22 cellular contexts compared by ENCODE assay signal in the genomic region with DNA sequence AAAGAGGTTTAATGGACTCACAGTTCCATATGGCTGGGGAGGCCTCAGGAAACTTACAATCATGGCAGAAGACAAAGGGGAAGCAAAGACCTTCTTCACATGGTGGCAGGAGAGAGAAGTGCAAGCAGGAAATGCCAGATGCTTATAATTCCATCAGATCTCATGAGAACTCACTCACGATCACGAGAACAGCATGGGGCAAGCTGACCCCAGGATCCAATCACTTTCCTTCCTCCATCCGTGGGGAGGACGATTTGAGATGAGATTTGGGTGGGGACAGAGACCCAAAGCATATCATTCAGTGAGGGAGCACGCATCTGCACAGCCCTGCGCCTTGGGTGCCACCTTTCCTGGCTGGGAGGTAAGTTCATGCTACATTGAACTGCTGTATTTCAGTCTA.
DNase-seq lines count a peak whose midpoint lies in the region; ATAC-seq, FAIRE-seq and TF ChIP-seq lines count a peak whose summit lies in the region.
"Had no signal": no experiment of that assay in that cellular context is flagged by ENCODE, and none has a peak within 500 bp of the region (broad histone marks: within the 10 kb centered on the region; RNA-seq: fewer than 3 reads in every experiment).

No MANE protein-coding gene starts in this region.

- H3K4me3 ChIP-seq in H1 (ENCODE audit: extremely low read depth in 1 of 4, insufficient read depth in 2 of 4, low read depth in 3 of 4, low read length in 4 of 4) (no peak overlapping the region), retinal pigment epithelial cell (ENCODE audit: low read length) (no peak overlapping the region)
- H3K4me3 ChIP-seq: A549, GM23248, K562 had no signal

- no peak overlapping the region for H2BK120ac ChIP-seq in H1 (replicated peaks; ENCODE audit: low read depth, low read length)

- H3K4ac ChIP-seq in H1 (replicated peaks; ENCODE audit: insufficient read length, low read depth, low read length): no peak overlapping the region

- H3K36me3 Mint-ChIP-seq in activated naive CD4-positive, alpha-beta T cell treated with anti-CD3 and anti-CD28 coated beads for 36 hours (ENCODE audit: low read depth): no peaks in the 10 kb centered on the region

- no peak overlapping the region; the same call in 1 of the 2 replicates for H3K18ac ChIP-seq in H1 (ENCODE audit: extremely low read depth, low read length)

- H3K27ac Mint-ChIP-seq in activated naive CD4-positive, alpha-beta T cell treated with anti-CD3 and anti-CD28 coated beads for 36 hours: no peak overlapping the region
- H3K27ac Mint-ChIP-seq: CD4-positive, alpha-beta T cell had no signal

- no peak for ATAC-seq in GM18520 (IDR thresholded peaks at IDR 0.05; ENCODE audit: unreplicated experiment)
- ATAC-seq: A549, HCT116, K562 had no signal

- H2BK12ac ChIP-seq in H1 (ENCODE audit: low read depth, low read length): no peak overlapping the region

- H2AFZ ChIP-seq in H1 (ENCODE audit: low read length): 0 out of 2 replicates have a peak overlapping the region, but pooled peaks have one; percentile 18
- H2AFZ ChIP-seq: GM23248 had no signal

- TF ChIP-seq CTCF in H1 (IDR thresholded peaks at IDR 0.05; ENCODE audit: control extremely low read depth in 1 of 3, insufficient read depth in 1 of 3, low read depth in 1 of 3, low read length in 3 of 3): no peak
- peak; percentile 6 for TF ChIP-seq CTCF in retinal pigment epithelial cell (conservative IDR thresholded peaks at IDR 0.05; ENCODE audit: low read depth, low read length)

- H2AK5ac ChIP-seq in H1 (ENCODE audit: low read depth, low read length): no peak overlapping the region

- no peak overlapping the region for H2BK15ac ChIP-seq in H1 (ENCODE audit: low read length)

- POLR2A ChIA-PET in H1 (lab: Charles Lee; ENCODE audit: partially characterized antibody): no interaction called here

- no peak for TF ChIP-seq RAD21 in H1 (IDR thresholded peaks at IDR 0.05 in 1 of 2, conservative IDR thresholded peaks at IDR 0.05 in 1 of 2; ENCODE audit: low read depth in 2 of 2, low read length in 2 of 2)

- CTCF ChIA-PET in H1 (lab: Charles Lee; ENCODE audit: partially characterized antibody): interaction anchor here (1.0 to 4.2 kb wide), 4 partner anchors 10 to 162 kb away, joined by 3 to 22 read pairs (median 4); no protein-coding TSS in a partner anchor
- CTCF ChIA-PET in activated naive CD4-positive, alpha-beta T cell treated with anti-CD3 and anti-CD28 coated beads for 36 hours (lab: Charles Lee): no interaction called here

- no peak overlapping the region for H3K27ac ChIP-seq in H1 (ENCODE audit: low read depth, low read length)
- H3K27ac ChIP-seq: 22Rv1, A549, C4-2B, GM23248 had no signal

- H3K23ac ChIP-seq in H1 (ENCODE audit: insufficient read length): no peak overlapping the region

- no peak overlapping the region for H3K9ac ChIP-seq in H1 (replicated peaks in 1 of 4; ENCODE audit: extremely low read depth in 1 of 4, low read depth in 3 of 4, low read length in 3 of 4)
- H3K9ac ChIP-seq: GM23248 had no signal

- H3K14ac ChIP-seq in H1 (ENCODE audit: insufficient read length): no peak overlapping the region

- no peak overlapping the region for H2BK20ac ChIP-seq in H1 (ENCODE audit: low read length)

- in situ Hi-C loops in G401 (cut with HindIII; ENCODE audit: low sequenced_read_pairs): no loop called here
- in situ Hi-C loops in KBM-7 (cut with MboI; ENCODE audit: low pct_unique_long_range_greater_than_20kb, low sequenced_read_pairs): no loop called here

- no peaks in the 10 kb centered on the region for H3K9me3 ChIP-seq in H1 (ENCODE audit: insufficient read depth in 2 of 2, low read depth in 1 of 2, low read length in 1 of 2)
- H3K9me3 ChIP-seq: A549, Caco-2 had no signal

- H3K36me3 ChIP-seq in H1 (ENCODE audit: control insufficient read depth in 2 of 4, insufficient read depth in 4 of 4, low read length in 3 of 4): no peaks in the 10 kb centered on the region

- no peak overlapping the region for H3K56ac ChIP-seq in H1 (replicated peaks; ENCODE audit: insufficient read length, low read depth, low read length)

- peaks cover 0 to 4% (median 1%) of the 10 kb centered on the region in 4 experiments; a peak in 5 of 7 replicates for H3K4me1 ChIP-seq in H1 (replicated peaks in 1 of 4; ENCODE audit: control insufficient read depth in 3 of 4, insufficient read depth in 4 of 4, low read length in 3 of 4)
- H3K4me1 ChIP-seq: A549 had no signal

- H4K91ac ChIP-seq in H1 (replicated peaks; ENCODE audit: insufficient read length, low read length): no peak overlapping the region

- FAIRE-seq in H1 (lab: Jason Lieb, UNC): no peak
- FAIRE-seq: A549, D721Med, GM19239, HTR-8/SVneo, K562 had no signal

- no peaks in the 10 kb centered on the region for H3K79me2 ChIP-seq in H1 (ENCODE audit: control insufficient read depth in 1 of 2, insufficient read depth in 2 of 2, low read length in 2 of 2)

- H4K8ac ChIP-seq in H1 (ENCODE audit: extremely low read depth, insufficient read depth, low read length): no peak overlapping the region

- no peaks in the 10 kb centered on the region for H3K79me1 ChIP-seq in H1 (ENCODE audit: low read depth, low read length)

- H4K5ac ChIP-seq in H1 (ENCODE audit: insufficient read length, low read depth, low read length): no peak overlapping the region

- H4K20me1 ChIP-seq in H1 (replicated peaks in 1 of 2; ENCODE audit: control insufficient read depth in 1 of 2, insufficient read depth in 2 of 2, low read length in 2 of 2): no peaks in the 10 kb centered on the region

- H3K4me3 Mint-ChIP-seq in activated naive CD4-positive, alpha-beta T cell treated with anti-CD3 and anti-CD28 coated beads for 36 hours: no peak overlapping the region
- H3K4me3 Mint-ChIP-seq: CD4-positive, alpha-beta T cell had no signal

- TF ChIP-seq EP300 in H1 (IDR thresholded peaks at IDR 0.05; ENCODE audit: borderline replicate concordance in 1 of 2, low read depth in 2 of 2, low read length in 2 of 2): no peak

- whole genome bisulfite sequencing in H1 (ENCODE audit: extremely low coverage in 1 of 2, insufficient coverage in 1 of 2, insufficient read length in 1 of 2, insufficient replicate concordance in 2 of 2, low coverage in 1 of 2, low lambda C conversion rate in 2 of 2, missing lambda C conversion rate in 1 of 2), 2 experiments: 97% methylated on average over 6 of the region's 6 CpGs; no CpG with 5 or more reads in 1 of the 2 experiments

- H3K23me2 ChIP-seq in H1 (ENCODE audit: low read depth, low read length): no peaks in the 10 kb centered on the region

- no peaks in the 10 kb centered on the region for H3K4me1 Mint-ChIP-seq in activated naive CD4-positive, alpha-beta T cell treated with anti-CD3 and anti-CD28 coated beads for 36 hours (ENCODE audit: low read depth)

- no peak overlapping the region for H3K4me2 ChIP-seq in H1 (ENCODE audit: insufficient read depth in 1 of 2, low read depth in 2 of 2, low read length in 2 of 2)
- H3K4me2 ChIP-seq: A549 had no signal

- peaks cover 0 to 1% (median 0%) of the 10 kb centered on the region in 4 experiments; a peak in 1 of 7 replicates for H3K27me3 ChIP-seq in H1 (replicated peaks in 1 of 4; ENCODE audit: control insufficient read depth in 3 of 4, extremely low read depth in 1 of 4, insufficient read depth in 3 of 4, low read length in 3 of 4)

- no peak overlapping the region for H2BK5ac ChIP-seq in H1 (ENCODE audit: low read depth, low read length)

- peaks cover 11% of the 10 kb centered on the region for H3K27me3 Mint-ChIP-seq in activated naive CD4-positive, alpha-beta T cell treated with anti-CD3 and anti-CD28 coated beads for 36 hours (ENCODE audit: low read depth)

- TF ChIP-seq POLR2A in H1 (IDR thresholded peaks at IDR 0.05; ENCODE audit: control extremely low read depth in 1 of 2, low read depth in 2 of 2, low read length in 2 of 2): no peak

- peak; percentile 40 for DNase-seq in G401 (ENCODE audit: low spot score)
- DNase-seq in KBM-7: peak; percentile 11
- DNase-seq in H1 (ENCODE audit: low read depth in 1 of 2, low spot score in 2 of 2): no peak
- DNase-seq in retinal pigment epithelial cell (ENCODE audit: low read depth): no peak
- DNase-seq in activated naive CD4-positive, alpha-beta T cell treated with anti-CD3 and anti-CD28 coated beads for 36 hours: no peak
- no peak for DNase-seq in dermis blood vessel endothelial cell
- DNase-seq: AML-193; CD4-positive, alpha-beta T cell; GF-D8; GM23248; H7; IMR-90 had no signal

- H3K9me3 Mint-ChIP-seq in activated naive CD4-positive, alpha-beta T cell treated with anti-CD3 and anti-CD28 coated beads for 36 hours: no peaks in the 10 kb centered on the region
- H3K9me3 Mint-ChIP-seq: CD4-positive, alpha-beta T cell had no signal

- intact Hi-C loops in activated naive CD4-positive, alpha-beta T cell treated with anti-CD3 and anti-CD28 coated beads for 36 hours (cut with micrococcal nuclease): loop anchor here (5.0 kb wide), 1 partner anchor 590 kb away; no protein-coding TSS in a partner anchor

TF ChIP-seq in H1, 55 proteins besides CTCF, POLR2A, EP300 and RAD21:
- TF ChIP-seq SAP30 (IDR thresholded peaks at IDR 0.05; ENCODE audit: insufficient read depth, insufficient replicate concordance, low read length) (no peak), MAFK (IDR thresholded peaks at IDR 0.05; ENCODE audit: low read depth, low read length) (no peak), SRF (IDR thresholded peaks at IDR 0.05; ENCODE audit: low read depth, low read length) (no peak), NRF1 (IDR thresholded peaks at IDR 0.05; ENCODE audit: low read depth, low read length) (no peak), PHF8 (conservative IDR thresholded peaks at IDR 0.05; ENCODE audit: low read depth, low read length) (no peak), TCF12 (IDR thresholded peaks at IDR 0.05; ENCODE audit: low read depth, low read length) (no peak), JUND (IDR thresholded peaks at IDR 0.05; ENCODE audit: low read length) (no peak), POLR2AphosphoS5 (IDR thresholded peaks at IDR 0.05; ENCODE audit: low read depth, low read length) (no peak), SP4 (IDR thresholded peaks at IDR 0.05; ENCODE audit: low read length) (no peak), GTF2F1 (IDR thresholded peaks at IDR 0.05; ENCODE audit: borderline replicate concordance, low read depth, low read length) (no peak), SIRT6 (IDR thresholded peaks at IDR 0.05; ENCODE audit: low read length) (no peak), TAF1 (IDR thresholded peaks at IDR 0.05; ENCODE audit: low read depth, low read length) (no peak), HDAC6 (IDR thresholded peaks at IDR 0.05; ENCODE audit: low read depth, low read length) (no peak), RNF2 (IDR thresholded peaks at IDR 0.05; ENCODE audit: borderline replicate concordance, low read depth, low read length, missing control alignments, poor library complexity, severe bottlenecking) (no peak), YY1 (IDR thresholded peaks at IDR 0.05; ENCODE audit: low read depth, low read length) (no peak), KDM1A (IDR thresholded peaks at IDR 0.05; ENCODE audit: borderline replicate concordance, low read length) (no peak), EZH2 (IDR thresholded peaks at IDR 0.05; ENCODE audit: low read depth, low read length, severe bottlenecking) (no peak), BCL11A (IDR thresholded peaks at IDR 0.05; ENCODE audit: low read depth in 2 of 2, low read length in 2 of 2) (no peak), BACH1 (IDR thresholded peaks at IDR 0.05; ENCODE audit: low read length) (no peak)

Comparison
In these comparisons a context has a peak if more than half of its experiments do, and no peak if none do; other contexts are left out.
1. DNase-seq: peak in G401 (single experiment) and KBM-7 (single experiment); none in H1 (0 of 2), retinal pigment epithelial cell (single experiment), activated naive CD4-positive, alpha-beta T cell treated with anti-CD3 and anti-CD28 coated beads for 36 hours (single experiment) and dermis blood vessel endothelial cell (single experiment).